8 cellular contexts compared by ENCODE assay signal in the genomic region with DNA sequence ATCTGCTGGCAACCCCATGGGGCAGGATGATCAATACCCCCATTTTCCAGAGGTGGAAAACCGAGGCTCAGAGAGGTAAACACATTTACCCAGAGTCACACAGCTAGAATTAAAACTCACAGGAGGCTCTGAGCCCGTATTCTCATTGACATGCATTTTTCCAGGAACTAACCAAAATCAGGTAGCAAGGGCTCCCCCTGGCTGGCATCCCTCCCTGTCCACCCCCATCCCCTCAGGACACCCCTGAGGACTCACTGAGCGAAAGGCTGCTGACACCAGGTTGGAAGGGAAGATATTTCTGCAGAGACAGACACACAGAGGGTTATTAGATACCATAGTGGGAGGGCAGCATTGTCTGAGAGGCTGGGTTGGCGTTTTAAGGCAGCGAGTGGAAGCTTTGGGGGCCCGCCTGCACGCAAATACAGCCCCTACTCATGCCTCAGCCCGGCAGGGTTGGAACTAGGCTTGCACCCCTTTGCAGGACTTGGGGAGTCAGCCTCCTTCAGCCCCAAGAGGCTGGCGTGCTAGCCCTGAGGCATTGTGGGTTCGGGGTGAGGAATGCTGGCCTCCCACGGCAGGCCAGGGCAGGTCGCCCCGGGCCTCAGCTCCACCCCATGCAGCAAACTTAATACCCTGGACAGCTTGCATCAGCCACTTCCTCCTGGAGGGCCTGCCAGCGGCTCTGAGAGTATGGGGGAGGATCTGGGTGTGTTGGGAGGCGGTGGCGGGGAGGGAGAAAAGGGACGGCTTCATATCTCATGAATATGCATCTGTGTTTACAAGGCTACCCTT. TPM values are rescaled to one million over a fixed set of nuclear protein-coding genes. Genes with fewer than 3 reads are reported as not detected.
A peak's percentile ranks its signal among the peaks of the same experiment; 100 is the strongest.
DNase-seq lines count a peak whose midpoint lies in the region; ATAC-seq, FAIRE-seq and TF ChIP-seq lines count a peak whose summit lies in the region.

No MANE protein-coding gene starts in this region.

- POLR2A ChIA-PET in endothelial cell of umbilical vein (lab: Charles Lee): interaction anchor here (0.9 kb wide), 1 partner anchor 18 kb away, joined by 4 read pairs; no protein-coding TSS in a partner anchor

- ATAC-seq in thoracic aorta (ENCODE audit: insufficient number of reproducible peaks, low FRiP score, low read depth): no peak

- BruUV-seq in endothelial cell of umbilical vein (replicated peaks; lab: Mats Ljungman, UMichigan): no TSS peak

- TF ChIP-seq POLR2A in endothelial cell of umbilical vein (IDR thresholded peaks at IDR 0.05; ENCODE audit: low read depth, low read length): no peak

- H3K9ac ChIP-seq in endothelial cell of umbilical vein (replicated peaks; ENCODE audit: extremely low read depth, insufficient read depth, low read length): no peak overlapping the region
- H3K9ac ChIP-seq in mucosa of stomach (ENCODE audit: low read length): peak overlapping the region; percentile 86

- H3K27me3 ChIP-seq in H7 (ENCODE audit: control insufficient read depth, insufficient read depth, low read length) (peaks cover 3% of the 10 kb centered on the region; the same call in 1 of the 2 replicates), endothelial cell of umbilical vein (ENCODE audit: control insufficient read depth in 2 of 2, insufficient read depth in 2 of 2, low read length in 2 of 2) (no peaks in the 10 kb centered on the region), mucosa of stomach (ENCODE audit: control insufficient read depth, insufficient read depth, low read length) (no peaks in the 10 kb centered on the region), thoracic aorta (replicated peaks; ENCODE audit: insufficient read depth) (no peaks in the 10 kb centered on the region)

- TF ChIP-seq CTCF in endothelial cell of umbilical vein (IDR thresholded peaks at IDR 0.05; ENCODE audit: extremely low read depth in 1 of 2, insufficient read depth in 1 of 2, low read depth in 1 of 2, low read length in 2 of 2) (peak; percentile 12 to 13), thoracic aorta (IDR thresholded peaks at IDR 0.05) (no peak)

- CTCF ChIA-PET in endothelial cell of umbilical vein (lab: Charles Lee): interaction anchor here (0.8 to 6.7 kb wide), 12 partner anchors 14 to 69 kb away, joined by 3 to 63 read pairs (median 4); no protein-coding TSS in a partner anchor

- peak overlapping the region; percentile 99 for H3K4me3 ChIP-seq in H7 (ENCODE audit: insufficient read depth, low read depth, low read length)
- H3K4me3 ChIP-seq in endothelial cell of umbilical vein (replicated peaks in 1 of 3; ENCODE audit: insufficient read depth in 1 of 3, low read depth in 1 of 3, low read length in 3 of 3): peak overlapping the region in 2 of 3 experiments; percentile 15 to 36
- no peak overlapping the region for H3K4me3 ChIP-seq in mucosa of stomach (ENCODE audit: low read length)
- peak overlapping the region; percentile 92 for H3K4me3 ChIP-seq in thoracic aorta

- DNase-seq in DMS153 (lab: John Stamatoyannopoulos, UW): peak; percentile 83
- DNase-seq in H7: peak; percentile 90
- peak; percentile 26 for DNase-seq in NCI-H446 treated with DMSO at 0.1 percent for 48 hours (lab: John Stamatoyannopoulos, UW)
- DNase-seq in activated CD4-positive, alpha-beta T cell treated with anti-CD3 and anti-CD28 coated beads, Interleukin-2, amount 50 U/mL, for 24 hours (ENCODE audit: low read depth in 1 of 2, low spot score in 1 of 2): peak; percentile 37 to 49
- DNase-seq in endothelial cell of umbilical vein (ENCODE audit: low read depth, low spot score): peak; percentile 74
- no peak for DNase-seq in thoracic aorta (ENCODE audit: low spot score)
- DNase-seq in pons (ENCODE audit: low spot score): no peak

- H3K4me1 ChIP-seq in endothelial cell of umbilical vein (ENCODE audit: control insufficient read depth, extremely low read depth, insufficient read depth, low read length): peaks cover 34% of the 10 kb centered on the region
- peaks cover 48% of the 10 kb centered on the region for H3K4me1 ChIP-seq in mucosa of stomach (ENCODE audit: control insufficient read depth, insufficient read depth, low read length)
- peaks cover 5 to 42% of the 10 kb centered on the region in 2 donors for H3K4me1 ChIP-seq in thoracic aorta (ENCODE audit: control insufficient read depth in 1 of 2, low read depth in 2 of 2)

- FAIRE-seq in endothelial cell of umbilical vein (lab: Jason Lieb, UNC): peak; percentile 89

- peaks cover 4% of the 10 kb centered on the region for H4K20me1 ChIP-seq in endothelial cell of umbilical vein (replicated peaks; ENCODE audit: control insufficient read depth, extremely low read depth, insufficient read depth, low read length)

- H3K79me2 ChIP-seq in endothelial cell of umbilical vein (ENCODE audit: control insufficient read depth, insufficient read depth, low read length): peaks cover 63% of the 10 kb centered on the region

- H3K9me3 ChIP-seq in endothelial cell of umbilical vein (replicated peaks; ENCODE audit: control insufficient read depth, insufficient read depth, low read length) (no peaks in the 10 kb centered on the region), mucosa of stomach (ENCODE audit: control insufficient read depth, low read length) (no peaks in the 10 kb centered on the region), thoracic aorta (no peaks in the 10 kb centered on the region)

- H3K36me3 ChIP-seq in H7 (replicated peaks; ENCODE audit: control insufficient read depth, insufficient read depth, low read length) (peaks cover 45% of the 10 kb centered on the region), endothelial cell of umbilical vein (ENCODE audit: control insufficient read depth in 2 of 2, extremely low read depth in 1 of 2, insufficient read depth in 2 of 2, low read length in 2 of 2) (peaks cover 13 to 16% of the 10 kb centered on the region in 2 experiments), mucosa of stomach (ENCODE audit: control insufficient read depth, insufficient read depth, low read length) (peaks cover 7% of the 10 kb centered on the region), thoracic aorta (peaks cover 15% of the 10 kb centered on the region)

- H2AFZ ChIP-seq in endothelial cell of umbilical vein (ENCODE audit: low read depth, low read length): no peak overlapping the region

- no peaks in the 10 kb centered on the region for H3K9me1 ChIP-seq in endothelial cell of umbilical vein (replicated peaks; ENCODE audit: control insufficient read depth, extremely low read depth, insufficient read depth, low read length)

- H3K27ac ChIP-seq in endothelial cell of umbilical vein (ENCODE audit: insufficient read depth, low read depth, low read length): peak overlapping the region; percentile 98
- no peak overlapping the region for H3K27ac ChIP-seq in thoracic aorta

- intact Hi-C loops in endothelial cell of umbilical vein (cut with micrococcal nuclease): loop anchor here (5.0 kb wide), 1 partner anchor 473 kb away; the partner anchor contains the start of gene CCDC9

- dilution Hi-C loops in endothelial cell of umbilical vein (cut with MboI; ENCODE audit: extremely low pct_ligation_motif_present, low sequenced_read_pairs): no loop called here

- H3K4me2 ChIP-seq in endothelial cell of umbilical vein (ENCODE audit: insufficient read depth, low read length): peak overlapping the region; percentile 69

TF ChIP-seq in endothelial cell of umbilical vein, 7 proteins besides CTCF, POLR2A, EP300 and RAD21:
- TF ChIP-seq MYC (IDR thresholded peaks at IDR 0.05; ENCODE audit: low read depth, low read length): no peak
- no peak for TF ChIP-seq FOS (IDR thresholded peaks at IDR 0.05; ENCODE audit: borderline replicate concordance, insufficient read depth, low read length)
- TF ChIP-seq, protein P1, sequence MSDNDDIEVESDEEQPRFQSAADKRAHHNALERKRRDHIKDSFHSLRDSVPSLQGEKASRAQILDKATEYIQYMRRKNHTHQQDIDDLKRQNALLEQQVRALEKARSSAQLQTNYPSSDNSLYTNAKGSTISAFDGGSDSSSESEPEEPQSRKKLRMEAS (IDR thresholded peaks at IDR 0.05; ENCODE audit: insufficient read depth, insufficient read length): no peak
- peak; percentile 51 for TF ChIP-seq POLR2AphosphoS5 (IDR thresholded peaks at IDR 0.05; ENCODE audit: insufficient read depth, low read depth, low read length)
TF ChIP-seq in endothelial cell of umbilical vein: peak in this region for 1.

RNA-seq across cellular contexts. Expression of gene SLC1A5, which starts 3.9 kb away (rescaled TPM):
- 156 and 203 TPM in 2 replicates for total RNA-seq in H7 (2014; rRNA removed; shearing (Covaris generic))
- 105 and 114 TPM in 2 replicates for total RNA-seq in endothelial cell of umbilical vein
- polyA plus RNA-seq in endothelial cell of umbilical vein: 114 TPM in 2 replicates
- 73.3 and 75.0 TPM in 2 replicates for polyA plus RNA-seq in endothelial cell of umbilical vein (2011; cell fraction: cytosol; rRNA removed)
- polyA plus RNA-seq in endothelial cell of umbilical vein (2011; cell fraction: nucleus; rRNA removed): 43.7 and 51.1 TPM in 2 replicates
- 86.6 and 87.7 TPM in 2 replicates for polyA plus RNA-seq in endothelial cell of umbilical vein (2012)
- polyA minus RNA-seq in endothelial cell of umbilical vein: 127 and 137 TPM in 2 replicates
- polyA minus RNA-seq in endothelial cell of umbilical vein (2011; cell fraction: cytosol; rRNA and poly(A)+ RNA removed): 98.2 TPM
- 22.9 and 25.6 TPM in 2 replicates for polyA minus RNA-seq in endothelial cell of umbilical vein (2011; cell fraction: nucleus; rRNA and poly(A)+ RNA removed)
- total RNA-seq in thoracic aorta: 10 to 100 TPM; 48.7 to 66.2 TPM

RNA-seq across cellular contexts. Expression of gene STRN4, which starts 38.2 kb away (rescaled TPM):
- 169 and 188 TPM in 2 replicates for total RNA-seq in H7 (2014; rRNA removed; shearing (Covaris generic))
- total RNA-seq in endothelial cell of umbilical vein (108 and 116 TPM in 2 replicates), thoracic aorta (10 to 100 TPM; 60.9 to 66.7 TPM)
- 144 and 179 TPM in 2 replicates for polyA plus RNA-seq in endothelial cell of umbilical vein
- polyA plus RNA-seq in endothelial cell of umbilical vein (2011; cell fraction: cytosol; rRNA removed): 87.1 and 114 TPM in 2 replicates
- 179 and 227 TPM in 2 replicates for polyA plus RNA-seq in endothelial cell of umbilical vein (2011; cell fraction: nucleus; rRNA removed)
- polyA plus RNA-seq in endothelial cell of umbilical vein (2012): 54.6 and 71.2 TPM in 2 replicates
- 86.7 and 114 TPM in 2 replicates for polyA minus RNA-seq in endothelial cell of umbilical vein
- polyA minus RNA-seq in endothelial cell of umbilical vein (2011; cell fraction: cytosol; rRNA and poly(A)+ RNA removed): 31.5 TPM
- 65.9 and 118 TPM in 2 replicates for polyA minus RNA-seq in endothelial cell of umbilical vein (2011; cell fraction: nucleus; rRNA and poly(A)+ RNA removed)

RNA-seq across cellular contexts. Expression of gene FKRP, which starts 38.6 kb away (rescaled TPM):
- 15.8 and 22.4 TPM in 2 replicates for total RNA-seq in H7 (2014; rRNA removed; shearing (Covaris generic))
- total RNA-seq in endothelial cell of umbilical vein: 28.6 and 32.8 TPM in 2 replicates
- 31.5 and 33.5 TPM in 2 replicates for polyA plus RNA-seq in endothelial cell of umbilical vein
- 14.6 and 23.7 TPM in 2 replicates for polyA plus RNA-seq in endothelial cell of umbilical vein (2011; cell fraction: cytosol; rRNA removed)
- polyA plus RNA-seq in endothelial cell of umbilical vein (2011; cell fraction: nucleus; rRNA removed): 49.9 and 63.7 TPM in 2 replicates
- 23.5 and 24.5 TPM in 2 replicates for polyA plus RNA-seq in endothelial cell of umbilical vein (2012)
- polyA minus RNA-seq in endothelial cell of umbilical vein: 15.9 and 23.2 TPM in 2 replicates
- 3.3 TPM for polyA minus RNA-seq in endothelial cell of umbilical vein (2011; cell fraction: cytosol; rRNA and poly(A)+ RNA removed)
- polyA minus RNA-seq in endothelial cell of umbilical vein (2011; cell fraction: nucleus; rRNA and poly(A)+ RNA removed): 14.5 and 18.0 TPM in 2 replicates
- 10 to 100 TPM; 20.6 to 99.2 TPM for total RNA-seq in thoracic aorta

Comparison
In these comparisons a context has a peak if more than half of its experiments do, and no peak if none do; other contexts are left out.
1. DNase-seq: peak in DMS153 (single experiment), H7 (single experiment), NCI-H446 treated with DMSO at 0.1 percent for 48 hours (single experiment), activated CD4-positive, alpha-beta T cell treated with anti-CD3 and anti-CD28 coated beads, Interleukin-2, amount 50 U/mL, for 24 hours (2 of 2) and endothelial cell of umbilical vein (single experiment); none in thoracic aorta (single experiment) and pons (single experiment).